ENCODE assay signal across 1 cellular context in genomic region chr2:20632446-20632990, GRCh38.
TF ChIP-seq lines count a peak whose summit lies in the region.

No MANE protein-coding gene starts in this region.

TF ChIP-seq in H1, 55 proteins besides CTCF, POLR2A, EP300 and RAD21:
- TF ChIP-seq TAF7 (optimal IDR thresholded peaks at IDR 0.05; ENCODE audit: borderline replicate concordance, low read depth, low read length), result no peak
- no peak for TF ChIP-seq MAX (IDR thresholded peaks at IDR 0.05)
- no peak for TF ChIP-seq RNF2 (IDR thresholded peaks at IDR 0.05; ENCODE audit: borderline replicate concordance, low read depth, low read length, missing control alignments, poor library complexity, severe bottlenecking)
- no peak for TF ChIP-seq NRF1 (IDR thresholded peaks at IDR 0.05; ENCODE audit: low read depth, low read length)
- no peak for TF ChIP-seq SIRT6 (IDR thresholded peaks at IDR 0.05; ENCODE audit: low read length)
- no peak for TF ChIP-seq GTF2F1 (IDR thresholded peaks at IDR 0.05; ENCODE audit: borderline replicate concordance, low read depth, low read length)
- no peak for TF ChIP-seq KDM1A (IDR thresholded peaks at IDR 0.05; ENCODE audit: borderline replicate concordance, low read length)
- TF ChIP-seq EGR1 (IDR thresholded peaks at IDR 0.05; ENCODE audit: borderline replicate concordance, low read depth, low read length), result no peak
- no peak for TF ChIP-seq SUZ12 (IDR thresholded peaks at IDR 0.05; ENCODE audit: low read length)
- no peak for TF ChIP-seq RFX5 (IDR thresholded peaks at IDR 0.05; ENCODE audit: borderline replicate concordance, low read depth, low read length)
- TF ChIP-seq BCL11A (IDR thresholded peaks at IDR 0.05; ENCODE audit: low read depth in 2 of 2, low read length in 2 of 2), result no peak
TF ChIP-seq in H1: peak in this region for 0.
